1 cellular context compared by ENCODE assay signal in genomic region chr17:67549787-67550186, GRCh38.
A peak's percentile ranks its signal among the peaks of the same experiment; 100 is the strongest.
TF ChIP-seq lines count a peak whose summit lies in the region.

No MANE protein-coding gene starts in this region.

TF ChIP-seq in GM12878, 131 proteins besides CTCF, POLR2A, EP300 and RAD21 (continued from another document):
- TF ChIP-seq, protein P1, sequence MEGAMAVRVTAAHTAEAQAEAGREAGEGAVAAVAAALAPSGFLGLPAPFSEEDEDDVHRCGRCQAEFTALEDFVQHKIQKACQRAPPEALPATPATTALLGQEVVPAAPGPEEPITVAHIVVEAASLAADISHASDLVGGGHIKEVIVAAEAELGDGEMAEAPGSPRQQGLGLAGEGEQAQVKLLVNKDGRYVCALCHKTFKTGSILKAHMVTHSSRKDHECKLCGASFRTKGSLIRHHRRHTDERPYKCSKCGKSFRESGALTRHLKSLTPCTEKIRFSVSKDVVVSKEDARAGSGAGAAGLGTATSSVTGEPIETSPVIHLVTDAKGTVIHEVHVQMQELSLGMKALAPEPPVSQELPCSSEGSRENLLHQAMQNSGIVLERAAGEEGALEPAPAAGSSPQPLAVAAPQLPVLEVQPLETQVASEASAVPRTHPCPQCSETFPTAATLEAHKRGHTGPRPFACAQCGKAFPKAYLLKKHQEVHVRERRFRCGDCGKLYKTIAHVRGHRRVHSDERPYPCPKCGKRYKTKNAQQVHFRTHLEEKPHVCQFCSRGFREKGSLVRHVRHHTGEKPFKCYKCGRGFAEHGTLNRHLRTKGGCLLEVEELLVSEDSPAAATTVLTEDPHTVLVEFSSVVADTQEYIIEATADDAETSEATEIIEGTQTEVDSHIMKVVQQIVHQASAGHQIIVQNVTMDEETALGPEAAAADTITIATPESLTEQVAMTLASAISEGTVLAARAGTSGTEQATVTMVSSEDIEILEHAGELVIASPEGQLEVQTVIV (IDR thresholded peaks at IDR 0.05; ENCODE audit: borderline replicate concordance, partially characterized antibody): no peak
- TF ChIP-seq GABPA (IDR thresholded peaks at IDR 0.05; ENCODE audit: low read depth): peak; percentile 33; the same call in 1 of the 2 replicates
- peak in 1 of 2 experiments; percentile 34; a peak in 1 of 4 replicates for TF ChIP-seq ETV6 (conservative IDR thresholded peaks at IDR 0.05 in 1 of 2, IDR thresholded peaks at IDR 0.05 in 1 of 2; ENCODE audit: borderline replicate concordance in 1 of 2, low read depth in 1 of 2)
TF ChIP-seq in GM12878: peak in this region for 4.
